19 cellular contexts compared by ENCODE assay signal in the genomic region with DNA sequence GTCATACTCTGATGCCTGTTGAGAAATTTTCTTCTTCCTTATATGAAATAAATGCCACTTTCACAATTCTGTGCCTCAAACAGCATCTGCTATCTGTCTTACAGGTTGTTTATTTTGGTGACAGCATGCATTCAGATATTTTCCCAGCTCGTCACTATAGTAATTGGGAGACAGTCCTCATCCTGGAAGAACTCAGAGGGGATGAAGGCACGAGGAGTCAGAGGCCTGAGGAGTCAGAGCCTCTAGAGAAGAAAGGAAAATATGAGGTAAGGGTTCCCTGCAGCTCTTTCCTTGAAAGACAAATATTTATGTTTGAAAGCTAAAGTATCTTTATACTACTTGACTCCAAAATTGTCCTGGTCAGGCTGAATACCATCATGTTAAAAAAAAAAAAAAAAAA. TPM values are rescaled to one million over a fixed set of nuclear protein-coding genes. Genes with fewer than 3 reads are reported as not detected.
DNase-seq lines count a peak whose midpoint lies in the region; ATAC-seq, FAIRE-seq and TF ChIP-seq lines count a peak whose summit lies in the region.
"Had no signal": no experiment of that assay in that cellular context is flagged by ENCODE, and none has a peak within 500 bp of the region (broad histone marks: within the 10 kb centered on the region; RNA-seq: fewer than 3 reads in every experiment).

No MANE protein-coding gene starts in this region.

- no peak overlapping the region for H3K27ac ChIP-seq in mesenchymal stem cell (ENCODE audit: low read length, poor library complexity, severe bottlenecking)

- H2BK12ac ChIP-seq in mesenchymal stem cell (ENCODE audit: low read length in 2 of 2) = no peak overlapping the region

- peak; percentile 47 for FAIRE-seq in GM12891 (lab: Jason Lieb, UNC)

- H3K4ac ChIP-seq in mesenchymal stem cell (ENCODE audit: low read depth in 1 of 2, low read length in 2 of 2) = no peak overlapping the region

- H3K9me3 Mint-ChIP-seq in stimulated activated naive B cell treated with anti-CD40 and anti-IgM and Interleukin-4, amounts not matched to agents 10 μg/mL and 1 μg/mL and 100 μg/mL, for 72 hours = no peaks in the 10 kb centered on the region
- H3K9me3 Mint-ChIP-seq: CD4-positive, alpha-beta memory T cell had no signal

- H3K27me3 ChIP-seq in mesenchymal stem cell (ENCODE audit: control insufficient read depth in 1 of 2, insufficient read depth in 1 of 2, low read length in 2 of 2) = no peaks in the 10 kb centered on the region

- TF ChIP-seq POLR2A in GM12891 (IDR thresholded peaks at IDR 0.05; ENCODE audit: low read depth, low read length) = no peak

- DNase-seq in GM12891 (ENCODE audit: insufficient read length, low spot score) = no peak
- peak; percentile 75 for DNase-seq in brain pericyte (ENCODE audit: low read depth, low spot score)
- DNase-seq in mesenchymal stem cell = peak; percentile 93
- no peak for DNase-seq in stimulated activated naive B cell treated with anti-CD40 and anti-IgM and Interleukin-4, amounts not matched to agents 10 μg/mL and 1 μg/mL and 100 μg/mL, for 72 hours
- DNase-seq in NCI-H1092 treated with DMSO at 0.1 percent for 48 hours (lab: John Stamatoyannopoulos, UW) = no peak
- no peak for DNase-seq in amniotic stem cell (lab: John Stamatoyannopoulos, UW)
- no peak for DNase-seq in KG1 (lab: John Stamatoyannopoulos, UW)
- DNase-seq: C1 segment of cervical spinal cord; CD4-positive, alpha-beta memory T cell; COR-L47; DMS53; GOT3; Kasumi-1; NCI-H2029 treated with DMSO at 0.1 percent for 48 hours; NCI-H446 treated with DMSO at 0.1 percent for 48 hours; NCI-H526; Right ventricle myocardium superior; RPMI8226 had no signal

- no peaks in the 10 kb centered on the region for H3K9me3 ChIP-seq in mesenchymal stem cell (ENCODE audit: control insufficient read depth, low read length)
- H3K9me3 ChIP-seq: HAP-1 had no signal

- no peak overlapping the region for H3K9ac ChIP-seq in mesenchymal stem cell (ENCODE audit: low read length)

- no peaks in the 10 kb centered on the region for H3K4me1 ChIP-seq in mesenchymal stem cell (ENCODE audit: control insufficient read depth, insufficient read depth, low read depth, low read length)
- H3K4me1 ChIP-seq: HAP-1 had no signal

- no peak overlapping the region for H4K91ac ChIP-seq in mesenchymal stem cell (ENCODE audit: low read length)

- H3K23ac ChIP-seq in mesenchymal stem cell (ENCODE audit: low read length in 2 of 2) = no peak overlapping the region

- H4K8ac ChIP-seq in mesenchymal stem cell (ENCODE audit: low read length) = no peak overlapping the region

- H3K36me3 Mint-ChIP-seq in stimulated activated naive B cell treated with anti-CD40 and anti-IgM and Interleukin-4, amounts not matched to agents 10 μg/mL and 1 μg/mL and 100 μg/mL, for 72 hours = peaks cover 6 to 22% of the 10 kb centered on the region in 2 donors

- peak overlapping the region; percentile 7 for H3K27ac Mint-ChIP-seq in stimulated activated naive B cell treated with anti-CD40 and anti-IgM and Interleukin-4, amounts not matched to agents 10 μg/mL and 1 μg/mL and 100 μg/mL, for 72 hours

- 42% methylated on average over 2 of the region's 2 CpGs for WGBS in mesenchymal stem cell

- no peak overlapping the region for H2BK15ac ChIP-seq in mesenchymal stem cell (ENCODE audit: low read depth, poor library complexity, severe bottlenecking)

- no peak overlapping the region for H3K4me3 ChIP-seq in mesenchymal stem cell (ENCODE audit: insufficient read depth in 1 of 2, low read depth in 1 of 2, low read length in 2 of 2)
- H3K4me3 ChIP-seq: HAP-1 had no signal

- H2AFZ ChIP-seq in mesenchymal stem cell (ENCODE audit: low read depth, low read length) = no peak overlapping the region

- H3K79me1 ChIP-seq in mesenchymal stem cell (replicated peaks; ENCODE audit: low read length, poor library complexity, severe bottlenecking) = peaks cover 2% of the 10 kb centered on the region

- H3K4me1 Mint-ChIP-seq in stimulated activated naive B cell treated with anti-CD40 and anti-IgM and Interleukin-4, amounts not matched to agents 10 μg/mL and 1 μg/mL and 100 μg/mL, for 72 hours = no peaks in the 10 kb centered on the region
- H3K4me1 Mint-ChIP-seq: CD4-positive, alpha-beta memory T cell had no signal

- H3K14ac ChIP-seq in mesenchymal stem cell (ENCODE audit: low read length in 2 of 2) = no peak overlapping the region

- no peak overlapping the region for H2BK120ac ChIP-seq in mesenchymal stem cell (ENCODE audit: low read depth, low read length)

- no peaks in the 10 kb centered on the region for H3K27me3 Mint-ChIP-seq in stimulated activated naive B cell treated with anti-CD40 and anti-IgM and Interleukin-4, amounts not matched to agents 10 μg/mL and 1 μg/mL and 100 μg/mL, for 72 hours
- H3K27me3 Mint-ChIP-seq: CD4-positive, alpha-beta memory T cell had no signal

- no peak overlapping the region for H3K18ac ChIP-seq in mesenchymal stem cell (ENCODE audit: low read depth in 1 of 2, low read length in 2 of 2)

- peaks cover 2 to 18% of the 10 kb centered on the region in 2 experiments for H3K36me3 ChIP-seq in mesenchymal stem cell (ENCODE audit: control insufficient read depth in 1 of 2, insufficient read depth in 2 of 2, low read depth in 1 of 2, low read length in 2 of 2)
- H3K36me3 ChIP-seq: HAP-1 had no signal

- no peak overlapping the region for H3K4me2 ChIP-seq in mesenchymal stem cell (ENCODE audit: low read length, poor library complexity, severe bottlenecking)

- ATAC-seq in stimulated activated naive B cell treated with anti-CD40 and anti-IgM and Interleukin-4, amounts not matched to agents 10 μg/mL and 1 μg/mL and 100 μg/mL, for 72 hours (replicated peaks) = no peak

- no peak overlapping the region for H2BK5ac ChIP-seq in mesenchymal stem cell (ENCODE audit: low read depth, low read length, poor library complexity, severe bottlenecking)

- no peak overlapping the region for H2AK5ac ChIP-seq in mesenchymal stem cell (ENCODE audit: low read length, severe bottlenecking)

- no peak overlapping the region for H3K4me3 Mint-ChIP-seq in stimulated activated naive B cell treated with anti-CD40 and anti-IgM and Interleukin-4, amounts not matched to agents 10 μg/mL and 1 μg/mL and 100 μg/mL, for 72 hours
- H3K4me3 Mint-ChIP-seq: CD4-positive, alpha-beta memory T cell had no signal

TF ChIP-seq in GM12891, 5 proteins besides CTCF, POLR2A, EP300 and RAD21:
- TF ChIP-seq POU2F2 (IDR thresholded peaks at IDR 0.05; ENCODE audit: low read depth, low read length) (no peak), POLR2AphosphoS5 (IDR thresholded peaks at IDR 0.05; ENCODE audit: low read depth, low read length) (no peak), PAX5 (IDR thresholded peaks at IDR 0.05; ENCODE audit: insufficient read depth, low read length, severe bottlenecking) (no peak), SPI1 (IDR thresholded peaks at IDR 0.05; ENCODE audit: low read depth, low read length) (no peak), TAF1 (IDR thresholded peaks at IDR 0.05; ENCODE audit: low read depth, low read length) (no peak)

RNA-seq across cellular contexts. Expression of gene TSPYL4, which starts 15.8 kb away (rescaled TPM):
- 14.1 TPM for polyA plus RNA-seq in GM12891 (2012; ENCODE audit: low read depth, missing spikeins)
- 10.8 TPM for polyA plus RNA-seq in mesenchymal stem cell (2013, experiment 1 of 2)
- polyA plus RNA-seq in mesenchymal stem cell (2013, experiment 2 of 2) = 10.7 TPM

RNA-seq across cellular contexts. Expression of gene TSPYL1, which starts 41.6 kb away (rescaled TPM):
- polyA plus RNA-seq in GM12891 (2012; ENCODE audit: low read depth, missing spikeins) = 26.9 TPM
- polyA plus RNA-seq in mesenchymal stem cell (2013, experiment 1 of 2) = 49.4 TPM
- polyA plus RNA-seq in mesenchymal stem cell (2013, experiment 2 of 2) = 49.2 TPM

Comparison
In these comparisons a context has a peak if more than half of its experiments do, and no peak if none do; other contexts are left out.
1. DNase-seq: peak in brain pericyte (single experiment) and mesenchymal stem cell (single experiment); none in GM12891 (single experiment), stimulated activated naive B cell treated with anti-CD40 and anti-IgM and Interleukin-4, amounts not matched to agents 10 μg/mL and 1 μg/mL and 100 μg/mL, for 72 hours (single experiment), NCI-H1092 treated with DMSO at 0.1 percent for 48 hours (single experiment), amniotic stem cell (single experiment) and KG1 (single experiment).